ENCODE assay signal across 18 cellular contexts in the genomic region with DNA sequence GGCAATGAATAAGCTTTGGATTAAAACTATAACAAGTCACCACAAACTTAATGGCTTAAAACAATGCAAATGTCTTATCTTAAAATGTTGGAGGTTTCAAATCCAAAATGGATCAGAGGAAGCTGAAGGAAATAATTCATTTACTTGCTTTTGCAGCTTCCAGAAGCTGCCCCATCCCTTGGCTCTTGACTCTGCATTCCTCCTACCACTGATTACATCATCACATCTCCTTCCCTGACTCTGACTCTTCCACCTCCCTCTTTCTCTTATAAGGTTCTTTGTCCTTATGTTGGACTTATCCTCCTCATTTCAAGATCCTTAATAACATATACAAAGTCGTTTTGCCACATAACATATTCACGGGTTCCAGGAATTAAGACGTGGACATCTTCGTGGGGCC.
DNase-seq lines count a peak whose midpoint lies in the region; ATAC-seq and TF ChIP-seq lines count a peak whose summit lies in the region.
"Had no signal": no experiment of that assay in that cellular context is flagged by ENCODE, and none has a peak within 500 bp of the region (broad histone marks: within the 10 kb centered on the region; RNA-seq: fewer than 3 reads in every experiment).

No MANE protein-coding gene starts in this region.

- no peak for TF ChIP-seq POLR2A in breast epithelium (IDR thresholded peaks at IDR 0.05)

- in situ Hi-C loops in brain microvascular endothelial cell (cut with HindIII; ENCODE audit: low pct_ligation_motif_present, low sequenced_read_pairs): no loop called here

- intact Hi-C loops in MCF 10A (cut with micrococcal nuclease): no loop called here
- intact Hi-C loops in breast epithelium (cut with DNase I; ENCODE audit: low total_unique reads): no loop called here

- DNase-seq in MCF 10A (ENCODE audit: unreplicated experiment): peak; percentile 1
- DNase-seq in breast epithelium (ENCODE audit: low spot score in 2 of 2): no peak
- peak; percentile 13 for DNase-seq in NCI-H226
- DNase-seq in brain microvascular endothelial cell: peak; percentile 19
- peak; percentile 6 for DNase-seq in iris pigment epithelial cell (ENCODE audit: low read depth)
- DNase-seq in ureter (ENCODE audit: low spot score): no peak
- DNase-seq: AML-193; Caco-2; CD4-positive, alpha-beta T cell; GOT3; H7; HFFc6 had no signal

- no peaks in the 10 kb centered on the region for H3K36me3 Mint-ChIP-seq in MCF 10A (ENCODE audit: insufficient read depth, unreplicated experiment)

- ATAC-seq in HG02759 (IDR thresholded peaks at IDR 0.05; ENCODE audit: unreplicated experiment) (no peak), HG03565 (IDR thresholded peaks at IDR 0.05; ENCODE audit: unreplicated experiment) (no peak)
- ATAC-seq: A549, HCT116 had no signal

- no peaks in the 10 kb centered on the region for H3K4me1 Mint-ChIP-seq in MCF 10A (ENCODE audit: insufficient read depth, unreplicated experiment)

- H3K4me3 ChIP-seq in breast epithelium: no peak overlapping the region
- H3K4me3 ChIP-seq in brain microvascular endothelial cell (ENCODE audit: low read depth, low read length): no peak overlapping the region
- H3K4me3 ChIP-seq: A549 had no signal

- no peak overlapping the region for H3K27ac Mint-ChIP-seq in MCF 10A (ENCODE audit: low read depth, unreplicated experiment)
- H3K27ac Mint-ChIP-seq: CD4-positive, alpha-beta T cell; HFFc6 had no signal

- no peaks in the 10 kb centered on the region for H3K9me3 Mint-ChIP-seq in MCF 10A (ENCODE audit: unreplicated experiment)
- H3K9me3 Mint-ChIP-seq: CD4-positive, alpha-beta T cell had no signal

- CTCF ChIA-PET in MCF 10A (lab: Yijun Ruan, JAX): interaction anchor here (0.5 kb wide), 1 partner anchor 58 kb away, joined by 4 read pairs; no protein-coding TSS in a partner anchor

- TF ChIP-seq CTCF in MCF 10A (IDR thresholded peaks at IDR 0.05; ENCODE audit: unreplicated experiment): no peak
- TF ChIP-seq CTCF in breast epithelium (IDR thresholded peaks at IDR 0.05): no peak
- TF ChIP-seq CTCF in brain microvascular endothelial cell (IDR thresholded peaks at IDR 0.05; ENCODE audit: low read depth, low read length, missing control alignments): no peak

- H3K36me3 ChIP-seq in breast epithelium (no peaks in the 10 kb centered on the region), brain microvascular endothelial cell (replicated peaks) (no peaks in the 10 kb centered on the region)

- H3K27me3 ChIP-seq in breast epithelium (no peaks in the 10 kb centered on the region), brain microvascular endothelial cell (replicated peaks) (no peaks in the 10 kb centered on the region)

- H3K27ac ChIP-seq in breast epithelium (no peak overlapping the region), brain microvascular endothelial cell (no peak overlapping the region)
- H3K27ac ChIP-seq: 22Rv1, A549, C4-2B had no signal

- H3K27me3 Mint-ChIP-seq in MCF 10A (ENCODE audit: insufficient read depth, unreplicated experiment): peaks cover 38% of the 10 kb centered on the region
- H3K27me3 Mint-ChIP-seq: CD4-positive, alpha-beta T cell had no signal

- H3K4me3 Mint-ChIP-seq in MCF 10A (ENCODE audit: unreplicated experiment): no peak overlapping the region
- H3K4me3 Mint-ChIP-seq: CD4-positive, alpha-beta T cell; HFFc6 had no signal

- H3K9me3 ChIP-seq in breast epithelium: no peaks in the 10 kb centered on the region
- H3K9me3 ChIP-seq: Caco-2 had no signal

- no TSS peak for BruUV-seq in MCF 10A (replicated peaks; lab: Mats Ljungman, UMichigan)

- no peaks in the 10 kb centered on the region for H3K4me1 ChIP-seq in breast epithelium
- H3K4me1 ChIP-seq: A549, Caco-2 had no signal

- POLR2A ChIA-PET in MCF 10A (lab: Yijun Ruan, JAX): no interaction called here

Comparison
In these comparisons a context has a peak if more than half of its experiments do, and no peak if none do; other contexts are left out.
1. DNase-seq: peak in MCF 10A (single experiment), NCI-H226 (single experiment), brain microvascular endothelial cell (single experiment) and iris pigment epithelial cell (single experiment); none in breast epithelium (0 of 2) and ureter (single experiment).